ENCODE assay signal across 23 cellular contexts in genomic region chr2:211955648-211956047, GRCh38.
"Had no signal": no experiment of that assay in that cellular context is flagged by ENCODE, and none has a peak within 500 bp of the region (broad histone marks: within the 10 kb centered on the region; RNA-seq: fewer than 3 reads in every experiment).

No MANE protein-coding gene starts in this region.

- H3K27ac ChIP-seq: colonic mucosa, coronary artery, dorsolateral prefrontal cortex, epithelial cell of prostate, esophagus muscularis mucosa, esophagus squamous epithelium, foreskin keratinocyte, gastrocnemius medialis, gastroesophageal sphincter, heart left ventricle, heart right ventricle had no signal

- H3K9me3 ChIP-seq: colonic mucosa, esophagus squamous epithelium, gastrocnemius medialis had no signal

- DNase-seq: colonic mucosa; cortex of kidney; dermis blood vessel endothelial cell; dorsolateral prefrontal cortex; effector CD4-positive, alpha-beta T cell; effector CD8-positive, alpha-beta T cell; effector memory CD4-positive, alpha-beta T cell; effector memory CD8-positive, alpha-beta T cell; endodermal cell; erythroblast; esophagus squamous epithelium; foreskin fibroblast; foreskin keratinocyte; foreskin melanocyte; gastrocnemius medialis; glutamatergic neuron; head of caudate nucleus; heart left ventricle; heart right ventricle had no signal

- H3K4me1 ChIP-seq: colonic mucosa, esophagus muscularis mucosa, esophagus squamous epithelium, foreskin keratinocyte, gastrocnemius medialis, gastroesophageal sphincter, heart left ventricle, heart right ventricle had no signal

- H3K36me3 ChIP-seq: colonic mucosa, esophagus muscularis mucosa, esophagus squamous epithelium, gastrocnemius medialis, gastroesophageal sphincter, heart left ventricle, heart right ventricle had no signal

- H3K4me3 ChIP-seq: colonic mucosa, coronary artery, dorsolateral prefrontal cortex, esophagus muscularis mucosa, esophagus squamous epithelium, gastrocnemius medialis, gastroesophageal sphincter, heart left ventricle, heart right ventricle had no signal
